Comparison of ENCODE assay signal across 1 cellular context in the genomic region with DNA sequence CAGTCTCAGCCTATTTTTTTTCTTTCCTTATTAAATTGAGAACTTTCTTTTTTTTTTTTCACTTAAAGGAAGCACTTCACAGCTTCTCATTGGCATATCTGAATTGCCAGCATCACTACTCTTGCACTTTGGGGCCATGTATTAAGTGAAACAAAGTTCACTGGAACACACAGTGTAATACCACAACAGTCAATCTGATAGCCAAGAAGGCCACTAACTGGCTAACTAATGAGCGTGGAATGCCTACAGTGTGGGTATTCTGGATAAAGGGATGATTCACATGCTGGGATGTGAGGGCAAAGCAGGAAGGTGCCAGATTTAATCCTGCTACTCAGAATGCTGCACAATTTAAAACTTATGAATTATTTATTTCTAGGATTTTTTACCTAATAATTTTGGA.
TF ChIP-seq lines count a peak whose summit lies in the region.

No MANE protein-coding gene starts in this region.

TF ChIP-seq in IMR-90, 13 proteins besides CTCF, POLR2A, EP300 and RAD21:
- TF ChIP-seq MXI1 (IDR thresholded peaks at IDR 0.05; ENCODE audit: borderline replicate concordance, low read depth, low read length) (no peak), FOS (IDR thresholded peaks at IDR 0.05; ENCODE audit: low read depth, low read length) (no peak), CHD1 (IDR thresholded peaks at IDR 0.05; ENCODE audit: low read depth, low read length) (no peak), SMC3 (IDR thresholded peaks at IDR 0.05; ENCODE audit: low read depth, low read length) (no peak), RFX5 (IDR thresholded peaks at IDR 0.05; ENCODE audit: low read depth, low read length) (no peak), NFE2L2 (IDR thresholded peaks at IDR 0.05; ENCODE audit: low read depth, low read length) (no peak), BHLHE40 (IDR thresholded peaks at IDR 0.05; ENCODE audit: low read depth, low read length) (no peak), RCOR1 (IDR thresholded peaks at IDR 0.05; ENCODE audit: insufficient replicate concordance, low read length) (no peak), MAFK (IDR thresholded peaks at IDR 0.05; ENCODE audit: low read depth, low read length) (no peak), CEBPB (IDR thresholded peaks at IDR 0.05; ENCODE audit: low read depth, low read length) (no peak)
- TF ChIP-seq, protein P1, sequence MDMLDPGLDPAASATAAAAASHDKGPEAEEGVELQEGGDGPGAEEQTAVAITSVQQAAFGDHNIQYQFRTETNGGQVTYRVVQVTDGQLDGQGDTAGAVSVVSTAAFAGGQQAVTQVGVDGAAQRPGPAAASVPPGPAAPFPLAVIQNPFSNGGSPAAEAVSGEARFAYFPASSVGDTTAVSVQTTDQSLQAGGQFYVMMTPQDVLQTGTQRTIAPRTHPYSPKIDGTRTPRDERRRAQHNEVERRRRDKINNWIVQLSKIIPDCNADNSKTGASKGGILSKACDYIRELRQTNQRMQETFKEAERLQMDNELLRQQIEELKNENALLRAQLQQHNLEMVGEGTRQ (IDR thresholded peaks at IDR 0.05; ENCODE audit: low read depth, low read length) = no peak
